ENCODE assay signal across 6 cellular contexts in genomic region chr20:63652192-63652980, GRCh38. TPM values are rescaled to one million over a fixed set of nuclear protein-coding genes. Genes with fewer than 3 reads are reported as not detected.
DNase-seq lines count a peak whose midpoint lies in the region; ATAC-seq, FAIRE-seq and TF ChIP-seq lines count a peak whose summit lies in the region.

No MANE protein-coding gene starts in this region.

- peaks cover 16% of the 10 kb centered on the region for H3K27me3 ChIP-seq in HUES64 (ENCODE audit: insufficient read depth, low read length)
- peaks cover 5% of the 10 kb centered on the region for H3K27me3 ChIP-seq in iPS-15b (ENCODE audit: control insufficient read depth, insufficient read depth, low read length)

- FAIRE-seq in D721Med (lab: Jason Lieb, UNC), result no peak

- peaks cover 7% of the 10 kb centered on the region for H3K4me1 Mint-ChIP-seq in type B pancreatic cell (ENCODE audit: unreplicated experiment)

- ATAC-seq in GM19324 (IDR thresholded peaks at IDR 0.05; ENCODE audit: low FRiP score, unreplicated experiment), result no peak

- no peaks in the 10 kb centered on the region for H3K36me3 ChIP-seq in HUES64 (ENCODE audit: insufficient read depth, low read length)
- no peaks in the 10 kb centered on the region for H3K36me3 ChIP-seq in iPS-15b (ENCODE audit: control insufficient read depth, insufficient read depth, low read length)

- no peaks in the 10 kb centered on the region for H3K9me3 Mint-ChIP-seq in type B pancreatic cell

- peak overlapping the region; percentile 74; the same call in 1 of the 2 replicates for H3K27ac ChIP-seq in HUES64 (ENCODE audit: low read depth, low read length)

- peak overlapping the region; percentile 61 for H3K4me3 ChIP-seq in HUES64 (ENCODE audit: low read length)
- peak overlapping the region; percentile 55 for H3K4me3 ChIP-seq in iPS-15b (ENCODE audit: low read depth, low read length)

- H3K27me3 Mint-ChIP-seq in type B pancreatic cell, result no peaks in the 10 kb centered on the region

- 1% methylated on average over 91 of the region's 91 CpGs for WGBS in HUES64

- peak; percentile 50 for DNase-seq in activated CD4-positive, alpha-beta T cell treated with anti-CD3 and anti-CD28 coated beads, Interleukin-2, amount 50 U/mL, for 4 hours
- DNase-seq in type B pancreatic cell (ENCODE audit: extremely low spot score, unreplicated experiment) (no peak), D721Med (ENCODE audit: insufficient read length, low spot score) (no peak)

- peak overlapping the region; percentile 50; the same call in 1 of the 2 replicates for H3K9ac ChIP-seq in HUES64 (ENCODE audit: low read depth, low read length)
- no peak overlapping the region for H3K9ac ChIP-seq in iPS-15b (ENCODE audit: low read depth, low read length)

- peak overlapping the region; percentile 90 for H3K4me3 Mint-ChIP-seq in type B pancreatic cell

- H3K4me1 ChIP-seq in HUES64 (ENCODE audit: insufficient read depth, low read length) (peaks cover 10% of the 10 kb centered on the region), iPS-15b (ENCODE audit: control insufficient read depth, insufficient read depth, low read length) (peaks cover 4% of the 10 kb centered on the region)

- H3K9me3 ChIP-seq in HUES64 (ENCODE audit: insufficient read depth, low read depth, low read length), result no peaks in the 10 kb centered on the region
- no peaks in the 10 kb centered on the region for H3K9me3 ChIP-seq in iPS-15b (ENCODE audit: control insufficient read depth, insufficient read depth, low read length)

- TF ChIP-seq CTCF in type B pancreatic cell (conservative IDR thresholded peaks at IDR 0.05) (no peak), D721Med (IDR thresholded peaks at IDR 0.05; ENCODE audit: insufficient read depth, missing control alignments) (no peak)

- H3K27ac Mint-ChIP-seq in type B pancreatic cell, result no peak overlapping the region

- no peaks in the 10 kb centered on the region for H3K36me3 Mint-ChIP-seq in type B pancreatic cell

RNA-seq across cellular contexts. Expression of gene STMN3, which starts 0.8 kb away (rescaled TPM):
- polyA plus RNA-seq in HUES64 (2013, experiment 1 of 2), result 58.0 TPM
- polyA plus RNA-seq in HUES64 (2013, experiment 2 of 2), result 42.2 TPM
- 38.9 and 40.8 TPM in 2 replicates for total RNA-seq in type B pancreatic cell (ENCODE audit: low replicate concordance)

RNA-seq across cellular contexts. Expression of gene RTEL1, which starts 5.7 kb away (rescaled TPM):
- 13.6 TPM for polyA plus RNA-seq in HUES64 (2013, experiment 1 of 2)
- polyA plus RNA-seq in HUES64 (2013, experiment 2 of 2), result 14.5 TPM
- total RNA-seq in type B pancreatic cell (ENCODE audit: low replicate concordance), result 20.7 and 39.2 TPM in 2 replicates

RNA-seq across cellular contexts. Expression of gene GMEB2, which starts 25.5 kb away (rescaled TPM):
- 11.4 TPM for polyA plus RNA-seq in HUES64 (2013, experiment 1 of 2)
- 12.9 TPM for polyA plus RNA-seq in HUES64 (2013, experiment 2 of 2)
- total RNA-seq in type B pancreatic cell (ENCODE audit: low replicate concordance), result 11.9 and 13.9 TPM in 2 replicates

RNA-seq across cellular contexts. Expression of gene TNFRSF6B, which starts 44.1 kb away (rescaled TPM):
- 1.1 TPM for polyA plus RNA-seq in HUES64 (2013, experiment 1 of 2)
- polyA plus RNA-seq in HUES64 (2013, experiment 2 of 2), result 1.2 TPM
- not detected in 2 replicates for total RNA-seq in type B pancreatic cell (ENCODE audit: low replicate concordance)

RNA-seq across cellular contexts. Expression of gene ARFRP1, which starts 55.4 kb away (rescaled TPM):
- 14.0 TPM for polyA plus RNA-seq in HUES64 (2013, experiment 1 of 2)
- polyA plus RNA-seq in HUES64 (2013, experiment 2 of 2), result 12.9 TPM
- 37.2 and 45.0 TPM in 2 replicates for total RNA-seq in type B pancreatic cell (ENCODE audit: low replicate concordance)

Comparison
In these comparisons a context has a peak if more than half of its experiments do, and no peak if none do; other contexts are left out.
1. DNase-seq: peak in activated CD4-positive, alpha-beta T cell treated with anti-CD3 and anti-CD28 coated beads, Interleukin-2, amount 50 U/mL, for 4 hours (2 of 2); none in type B pancreatic cell (single experiment) and D721Med (single experiment).